In genomic region chr1:154572433-154573167, GRCh38 we compare ENCODE assay signal across 1 cellular context.
TF ChIP-seq lines count a peak whose summit lies in the region.

No MANE protein-coding gene starts in this region.

TF ChIP-seq in GM12878, 131 proteins besides CTCF, POLR2A, EP300 and RAD21:
- TF ChIP-seq FOS (IDR thresholded peaks at IDR 0.05; ENCODE audit: borderline replicate concordance, extremely low read depth, insufficient read length) (no peak), POLR2AphosphoS2 (IDR thresholded peaks at IDR 0.05; ENCODE audit: low read depth, low read length) (no peak), GATAD2B (conservative IDR thresholded peaks at IDR 0.05; ENCODE audit: low read depth) (no peak), PBX3 (IDR thresholded peaks at IDR 0.05; ENCODE audit: insufficient replicate concordance, low read depth, low read length) (no peak), SREBF2 (IDR thresholded peaks at IDR 0.05; ENCODE audit: low read length) (no peak), ZNF622 (IDR thresholded peaks at IDR 0.05) (no peak), ESRRA (IDR thresholded peaks at IDR 0.05; ENCODE audit: low read length) (no peak), RFX5 (IDR thresholded peaks at IDR 0.05; ENCODE audit: low read depth, low read length) (peak; percentile 78; the same call in 1 of the 2 replicates)
